ENCODE assay signal across 1 cellular context in genomic region chr6:33960345-33961313, GRCh38.
TF ChIP-seq lines count a peak whose summit lies in the region.

No MANE protein-coding gene starts in this region.

TF ChIP-seq in WTC11, 78 proteins besides CTCF, POLR2A, EP300 and RAD21 (continued from another document):
- TF ChIP-seq, protein P1, sequence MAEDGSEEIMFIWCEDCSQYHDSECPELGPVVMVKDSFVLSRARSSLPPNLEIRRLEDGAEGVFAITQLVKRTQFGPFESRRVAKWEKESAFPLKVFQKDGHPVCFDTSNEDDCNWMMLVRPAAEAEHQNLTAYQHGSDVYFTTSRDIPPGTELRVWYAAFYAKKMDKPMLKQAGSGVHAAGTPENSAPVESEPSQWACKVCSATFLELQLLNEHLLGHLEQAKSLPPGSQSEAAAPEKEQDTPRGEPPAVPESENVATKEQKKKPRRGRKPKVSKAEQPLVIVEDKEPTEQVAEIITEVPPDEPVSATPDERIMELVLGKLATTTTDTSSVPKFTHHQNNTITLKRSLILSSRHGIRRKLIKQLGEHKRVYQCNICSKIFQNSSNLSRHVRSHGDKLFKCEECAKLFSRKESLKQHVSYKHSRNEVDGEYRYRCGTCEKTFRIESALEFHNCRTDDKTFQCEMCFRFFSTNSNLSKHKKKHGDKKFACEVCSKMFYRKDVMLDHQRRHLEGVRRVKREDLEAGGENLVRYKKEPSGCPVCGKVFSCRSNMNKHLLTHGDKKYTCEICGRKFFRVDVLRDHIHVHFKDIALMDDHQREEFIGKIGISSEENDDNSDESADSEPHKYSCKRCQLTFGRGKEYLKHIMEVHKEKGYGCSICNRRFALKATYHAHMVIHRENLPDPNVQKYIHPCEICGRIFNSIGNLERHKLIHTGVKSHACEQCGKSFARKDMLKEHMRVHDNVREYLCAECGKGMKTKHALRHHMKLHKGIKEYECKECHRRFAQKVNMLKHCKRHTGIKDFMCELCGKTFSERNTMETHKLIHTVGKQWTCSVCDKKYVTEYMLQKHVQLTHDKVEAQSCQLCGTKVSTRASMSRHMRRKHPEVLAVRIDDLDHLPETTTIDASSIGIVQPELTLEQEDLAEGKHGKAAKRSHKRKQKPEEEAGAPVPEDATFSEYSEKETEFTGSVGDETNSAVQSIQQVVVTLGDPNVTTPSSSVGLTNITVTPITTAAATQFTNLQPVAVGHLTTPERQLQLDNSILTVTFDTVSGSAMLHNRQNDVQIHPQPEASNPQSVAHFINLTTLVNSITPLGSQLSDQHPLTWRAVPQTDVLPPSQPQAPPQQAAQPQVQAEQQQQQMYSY (CRISPR knock-in tag; IDR thresholded peaks at IDR 0.05): no peak
- no peak for TF ChIP-seq FOXP1 (CRISPR knock-in tag; IDR thresholded peaks at IDR 0.05; ENCODE audit: borderline replicate concordance)
TF ChIP-seq in WTC11: peak in this region for 0.
